In genomic region chrX:69113723-69114122, GRCh38 we compare ENCODE assay signal across 1 cellular context.
TF ChIP-seq lines count a peak whose summit lies in the region.

No MANE protein-coding gene starts in this region.

TF ChIP-seq in K562, 482 proteins besides CTCF, POLR2A, EP300 and RAD21 (continued from another document):
- TF ChIP-seq, protein P1, sequence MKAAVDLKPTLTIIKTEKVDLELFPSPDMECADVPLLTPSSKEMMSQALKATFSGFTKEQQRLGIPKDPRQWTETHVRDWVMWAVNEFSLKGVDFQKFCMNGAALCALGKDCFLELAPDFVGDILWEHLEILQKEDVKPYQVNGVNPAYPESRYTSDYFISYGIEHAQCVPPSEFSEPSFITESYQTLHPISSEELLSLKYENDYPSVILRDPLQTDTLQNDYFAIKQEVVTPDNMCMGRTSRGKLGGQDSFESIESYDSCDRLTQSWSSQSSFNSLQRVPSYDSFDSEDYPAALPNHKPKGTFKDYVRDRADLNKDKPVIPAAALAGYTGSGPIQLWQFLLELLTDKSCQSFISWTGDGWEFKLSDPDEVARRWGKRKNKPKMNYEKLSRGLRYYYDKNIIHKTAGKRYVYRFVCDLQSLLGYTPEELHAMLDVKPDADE (conservative IDR thresholded peaks at IDR 0.05; ENCODE audit: control insufficient read depth, low read depth, low read length), result no peak
- TF ChIP-seq ARHGAP35 (IDR thresholded peaks at IDR 0.05; ENCODE audit: partially characterized antibody) (no peak), MAX (CRISPR knock-in tag; IDR thresholded peaks at IDR 0.05) (no peak), TCF3 (CRISPR knock-in tag; IDR thresholded peaks at IDR 0.05) (peak; percentile 64; the same call in 1 of the 2 replicates), SREBF2 (CRISPR knock-in tag; IDR thresholded peaks at IDR 0.05) (no peak), ZNF766 (CRISPR knock-in tag; conservative IDR thresholded peaks at IDR 0.05) (peak; percentile 75), RERE (CRISPR knock-in tag; IDR thresholded peaks at IDR 0.05; ENCODE audit: borderline replicate concordance) (no peak), MECOM (CRISPR knock-in tag; IDR thresholded peaks at IDR 0.05) (no peak), MYNN (IDR thresholded peaks at IDR 0.05) (no peak), MYNN (CRISPR knock-in tag; IDR thresholded peaks at IDR 0.05) (no peak), TAL1 (IDR thresholded peaks at IDR 0.05) (peak; percentile 40; the same call in 1 of the 2 replicates), HIVEP1 (CRISPR knock-in tag; IDR thresholded peaks at IDR 0.05) (no peak), ARID1B (IDR thresholded peaks at IDR 0.05) (peak; percentile 64), CCNT2 (IDR thresholded peaks at IDR 0.05; ENCODE audit: borderline replicate concordance, extremely low read depth, insufficient read length, low read depth, low read length) (no peak), MAZ (CRISPR knock-in tag; conservative IDR thresholded peaks at IDR 0.05 in 1 of 2, IDR thresholded peaks at IDR 0.05 in 1 of 2) (no peak), ZFPM2 (CRISPR knock-in tag; IDR thresholded peaks at IDR 0.05) (no peak), SMAD2 (IDR thresholded peaks at IDR 0.05; ENCODE audit: low read depth, low read length) (no peak), CBFA2T3 (IDR thresholded peaks at IDR 0.05) (peak; percentile 75), DPF2 (IDR thresholded peaks at IDR 0.05) (peak; percentile 55)
- TF ChIP-seq, protein P2, sequence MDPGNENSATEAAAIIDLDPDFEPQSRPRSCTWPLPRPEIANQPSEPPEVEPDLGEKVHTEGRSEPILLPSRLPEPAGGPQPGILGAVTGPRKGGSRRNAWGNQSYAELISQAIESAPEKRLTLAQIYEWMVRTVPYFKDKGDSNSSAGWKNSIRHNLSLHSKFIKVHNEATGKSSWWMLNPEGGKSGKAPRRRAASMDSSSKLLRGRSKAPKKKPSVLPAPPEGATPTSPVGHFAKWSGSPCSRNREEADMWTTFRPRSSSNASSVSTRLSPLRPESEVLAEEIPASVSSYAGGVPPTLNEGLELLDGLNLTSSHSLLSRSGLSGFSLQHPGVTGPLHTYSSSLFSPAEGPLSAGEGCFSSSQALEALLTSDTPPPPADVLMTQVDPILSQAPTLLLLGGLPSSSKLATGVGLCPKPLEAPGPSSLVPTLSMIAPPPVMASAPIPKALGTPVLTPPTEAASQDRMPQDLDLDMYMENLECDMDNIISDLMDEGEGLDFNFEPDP (CRISPR knock-in tag; IDR thresholded peaks at IDR 0.05), result no peak
- TF ChIP-seq, protein P3, sequence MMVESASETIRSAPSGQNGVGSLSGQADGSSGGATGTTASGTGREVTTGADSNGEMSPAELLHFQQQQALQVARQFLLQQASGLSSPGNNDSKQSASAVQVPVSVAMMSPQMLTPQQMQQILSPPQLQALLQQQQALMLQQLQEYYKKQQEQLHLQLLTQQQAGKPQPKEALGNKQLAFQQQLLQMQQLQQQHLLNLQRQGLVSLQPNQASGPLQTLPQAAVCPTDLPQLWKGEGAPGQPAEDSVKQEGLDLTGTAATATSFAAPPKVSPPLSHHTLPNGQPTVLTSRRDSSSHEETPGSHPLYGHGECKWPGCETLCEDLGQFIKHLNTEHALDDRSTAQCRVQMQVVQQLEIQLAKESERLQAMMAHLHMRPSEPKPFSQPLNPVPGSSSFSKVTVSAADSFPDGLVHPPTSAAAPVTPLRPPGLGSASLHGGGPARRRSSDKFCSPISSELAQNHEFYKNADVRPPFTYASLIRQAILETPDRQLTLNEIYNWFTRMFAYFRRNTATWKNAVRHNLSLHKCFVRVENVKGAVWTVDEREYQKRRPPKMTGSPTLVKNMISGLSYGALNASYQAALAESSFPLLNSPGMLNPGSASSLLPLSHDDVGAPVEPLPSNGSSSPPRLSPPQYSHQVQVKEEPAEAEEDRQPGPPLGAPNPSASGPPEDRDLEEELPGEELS (CRISPR knock-in tag; IDR thresholded peaks at IDR 0.05; ENCODE audit: borderline replicate concordance), result no peak
TF ChIP-seq in K562: peak in this region for 11.
